ENCODE assay signal across 10 cellular contexts in the genomic region with DNA sequence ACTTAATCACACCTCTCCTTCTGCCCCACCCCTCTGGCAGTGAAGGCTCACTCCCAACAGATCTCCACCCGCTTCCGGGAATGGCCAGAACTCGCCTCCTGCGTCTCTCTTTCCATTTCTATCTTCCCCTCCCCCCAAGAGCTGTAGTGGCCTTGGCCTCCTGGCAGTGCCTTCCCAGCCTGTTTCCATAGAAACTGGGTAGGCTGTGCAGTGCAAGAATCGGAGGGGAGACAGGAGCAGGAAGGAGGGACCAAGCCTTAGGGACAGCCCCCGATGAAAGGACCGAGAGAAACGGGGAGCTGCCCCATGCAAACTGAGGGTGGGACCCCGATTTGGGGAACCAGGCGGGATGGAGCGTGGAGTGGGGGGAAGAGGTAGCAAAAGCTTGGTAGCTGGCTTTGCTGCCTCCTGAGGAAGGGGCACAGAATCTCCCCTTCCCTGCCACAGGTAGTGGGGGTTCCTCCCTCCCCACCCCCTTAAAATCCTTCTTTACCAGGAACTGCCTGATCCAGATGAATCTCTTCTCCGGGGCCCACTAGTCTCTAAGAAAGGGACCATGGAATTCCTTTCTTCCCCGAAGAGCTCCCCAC. TPM values are rescaled to one million over a fixed set of nuclear protein-coding genes. Genes with fewer than 3 reads are reported as not detected.
DNase-seq lines count a peak whose midpoint lies in the region; ATAC-seq lines count a peak whose summit lies in the region.
"Had no signal": no experiment of that assay in that cellular context is flagged by ENCODE, and none has a peak within 500 bp of the region (broad histone marks: within the 10 kb centered on the region; RNA-seq: fewer than 3 reads in every experiment).

No MANE protein-coding gene starts in this region.

- DNase-seq in NCI-H2196 (lab: John Stamatoyannopoulos, UW; ENCODE audit: unreplicated experiment) (peak; percentile 57), NCI-H2196 treated with DMSO at 0.1 percent for 48 hours (lab: John Stamatoyannopoulos, UW; ENCODE audit: unreplicated experiment) (no peak), SK-N-DZ (ENCODE audit: low spot score) (peak; percentile 90), NCI-H1694 (lab: John Stamatoyannopoulos, UW) (no peak)

- H3K27ac ChIP-seq in iPS-18a (ENCODE audit: low read length) (no peak overlapping the region), rectal smooth muscle tissue (ENCODE audit: low read depth, low read length) (peak overlapping the region; percentile 27)
- H3K27ac ChIP-seq: ovary, vagina had no signal

- H3K27me3 ChIP-seq in iPS-18a (ENCODE audit: control insufficient read depth, insufficient read depth, low read length) (no peaks in the 10 kb centered on the region), rectal smooth muscle tissue (ENCODE audit: control insufficient read depth, insufficient read depth, low read length) (peaks cover 9% of the 10 kb centered on the region)
- H3K27me3 ChIP-seq: ovary had no signal

- no peak for ATAC-seq in GM21786 (IDR thresholded peaks at IDR 0.05; ENCODE audit: unreplicated experiment)
- no peak for ATAC-seq in HG03175 (IDR thresholded peaks at IDR 0.05; ENCODE audit: unreplicated experiment)

- no peaks in the 10 kb centered on the region for H3K9me3 ChIP-seq in iPS-18a (ENCODE audit: control insufficient read depth, low read depth, low read length)
- H3K9me3 ChIP-seq: ovary, vagina had no signal

- H3K4me1 ChIP-seq in iPS-18a (ENCODE audit: control insufficient read depth, low read depth, low read length) (peaks cover 38% of the 10 kb centered on the region), rectal smooth muscle tissue (ENCODE audit: control insufficient read depth, insufficient read depth, low read length) (no peaks in the 10 kb centered on the region)

- H3K9ac ChIP-seq in iPS-18a (ENCODE audit: low read length) (no peak overlapping the region), rectal smooth muscle tissue (ENCODE audit: low read length) (no peak overlapping the region)

- H3K4me3 ChIP-seq in iPS-18a (ENCODE audit: low read length) (peak overlapping the region; percentile 60), rectal smooth muscle tissue (ENCODE audit: low read length) (peak overlapping the region; percentile 2)
- H3K4me3 ChIP-seq: ovary, vagina had no signal

- H3K36me3 ChIP-seq in iPS-18a (ENCODE audit: control insufficient read depth, low read depth, low read length) (no peaks in the 10 kb centered on the region), rectal smooth muscle tissue (ENCODE audit: control insufficient read depth, insufficient read depth, low read length) (no peaks in the 10 kb centered on the region)
- H3K36me3 ChIP-seq: ovary, vagina had no signal

RNA-seq across cellular contexts. Expression of a gene that starts 4.5 kb away (rescaled TPM):
- polyA plus RNA-seq in SK-N-DZ (2014; cell fraction: cytosol; rRNA removed), result 10.7 and 11.9 TPM in 2 replicates
- polyA plus RNA-seq in SK-N-DZ (2014; cell fraction: nucleus; rRNA removed), result 9.0 and 10.1 TPM in 2 replicates

RNA-seq across cellular contexts. Expression of a gene that starts 41.0 kb away (rescaled TPM):
- 88.5 and 96.7 TPM in 2 replicates for polyA plus RNA-seq in SK-N-DZ (2014; cell fraction: cytosol; rRNA removed)
- polyA plus RNA-seq in SK-N-DZ (2014; cell fraction: nucleus; rRNA removed), result 283 and 313 TPM in 2 replicates

Comparison
In these comparisons a context has a peak if more than half of its experiments do, and no peak if none do; other contexts are left out.
1. DNase-seq: peak in NCI-H2196 (single experiment) and SK-N-DZ (single experiment); none in NCI-H2196 treated with DMSO at 0.1 percent for 48 hours (single experiment) and NCI-H1694 (single experiment).